1 cellular context compared by ENCODE assay signal in the genomic region with DNA sequence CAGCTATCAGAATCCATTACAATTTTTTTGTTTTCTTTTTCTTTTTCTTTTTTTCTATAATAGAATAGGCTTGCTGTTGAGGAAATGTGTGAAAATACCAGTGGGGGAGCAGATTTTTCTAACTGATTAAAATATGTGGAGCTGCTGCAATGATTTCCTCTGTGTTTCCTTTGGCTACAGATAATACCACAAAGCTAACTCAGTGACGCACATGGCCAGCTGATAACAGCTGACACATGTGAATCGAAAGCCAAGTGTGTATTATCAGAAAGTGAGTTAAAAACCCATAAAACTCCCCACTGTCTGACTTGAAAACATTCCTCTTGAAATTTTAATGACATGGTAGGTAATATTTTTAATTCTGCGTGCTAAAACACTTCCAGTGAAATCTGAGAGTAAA.
TF ChIP-seq lines count a peak whose summit lies in the region.

No MANE protein-coding gene starts in this region.

TF ChIP-seq in K562, 482 proteins besides CTCF, POLR2A, EP300 and RAD21 (continued from another document and continues in another):
- TF ChIP-seq ZNF766 (CRISPR knock-in tag; conservative IDR thresholded peaks at IDR 0.05), result peak; percentile 58; the same call in 1 of the 2 replicates
- TF ChIP-seq, protein P1, sequence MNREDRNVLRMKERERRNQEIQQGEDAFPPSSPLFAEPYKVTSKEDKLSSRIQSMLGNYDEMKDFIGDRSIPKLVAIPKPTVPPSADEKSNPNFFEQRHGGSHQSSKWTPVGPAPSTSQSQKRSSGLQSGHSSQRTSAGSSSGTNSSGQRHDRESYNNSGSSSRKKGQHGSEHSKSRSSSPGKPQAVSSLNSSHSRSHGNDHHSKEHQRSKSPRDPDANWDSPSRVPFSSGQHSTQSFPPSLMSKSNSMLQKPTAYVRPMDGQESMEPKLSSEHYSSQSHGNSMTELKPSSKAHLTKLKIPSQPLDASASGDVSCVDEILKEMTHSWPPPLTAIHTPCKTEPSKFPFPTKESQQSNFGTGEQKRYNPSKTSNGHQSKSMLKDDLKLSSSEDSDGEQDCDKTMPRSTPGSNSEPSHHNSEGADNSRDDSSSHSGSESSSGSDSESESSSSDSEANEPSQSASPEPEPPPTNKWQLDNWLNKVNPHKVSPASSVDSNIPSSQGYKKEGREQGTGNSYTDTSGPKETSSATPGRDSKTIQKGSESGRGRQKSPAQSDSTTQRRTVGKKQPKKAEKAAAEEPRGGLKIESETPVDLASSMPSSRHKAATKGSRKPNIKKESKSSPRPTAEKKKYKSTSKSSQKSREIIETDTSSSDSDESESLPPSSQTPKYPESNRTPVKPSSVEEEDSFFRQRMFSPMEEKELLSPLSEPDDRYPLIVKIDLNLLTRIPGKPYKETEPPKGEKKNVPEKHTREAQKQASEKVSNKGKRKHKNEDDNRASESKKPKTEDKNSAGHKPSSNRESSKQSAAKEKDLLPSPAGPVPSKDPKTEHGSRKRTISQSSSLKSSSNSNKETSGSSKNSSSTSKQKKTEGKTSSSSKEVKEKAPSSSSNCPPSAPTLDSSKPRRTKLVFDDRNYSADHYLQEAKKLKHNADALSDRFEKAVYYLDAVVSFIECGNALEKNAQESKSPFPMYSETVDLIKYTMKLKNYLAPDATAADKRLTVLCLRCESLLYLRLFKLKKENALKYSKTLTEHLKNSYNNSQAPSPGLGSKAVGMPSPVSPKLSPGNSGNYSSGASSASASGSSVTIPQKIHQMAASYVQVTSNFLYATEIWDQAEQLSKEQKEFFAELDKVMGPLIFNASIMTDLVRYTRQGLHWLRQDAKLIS (CRISPR knock-in tag; IDR thresholded peaks at IDR 0.05), result no peak
- TF ChIP-seq, protein P2, sequence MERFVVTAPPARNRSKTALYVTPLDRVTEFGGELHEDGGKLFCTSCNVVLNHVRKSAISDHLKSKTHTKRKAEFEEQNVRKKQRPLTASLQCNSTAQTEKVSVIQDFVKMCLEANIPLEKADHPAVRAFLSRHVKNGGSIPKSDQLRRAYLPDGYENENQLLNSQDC (CRISPR knock-in tag; IDR thresholded peaks at IDR 0.05), result no peak
- TF ChIP-seq ZNF212 (CRISPR knock-in tag; IDR thresholded peaks at IDR 0.05), result no peak
- no peak for TF ChIP-seq POLR2H (tag; IDR thresholded peaks at IDR 0.05; ENCODE audit: low read depth)
- TF ChIP-seq ZNF184 (CRISPR knock-in tag; IDR thresholded peaks at IDR 0.05), result no peak
- TF ChIP-seq HMG20A (CRISPR knock-in tag; conservative IDR thresholded peaks at IDR 0.05), result no peak
- TF ChIP-seq FOXK2 (conservative IDR thresholded peaks at IDR 0.05 in 1 of 2, IDR thresholded peaks at IDR 0.05 in 1 of 2; ENCODE audit: low read depth in 2 of 2), result no peak
- TF ChIP-seq, protein P3, sequence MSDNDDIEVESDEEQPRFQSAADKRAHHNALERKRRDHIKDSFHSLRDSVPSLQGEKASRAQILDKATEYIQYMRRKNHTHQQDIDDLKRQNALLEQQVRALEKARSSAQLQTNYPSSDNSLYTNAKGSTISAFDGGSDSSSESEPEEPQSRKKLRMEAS (CRISPR knock-in tag; IDR thresholded peaks at IDR 0.05), result no peak
- TF ChIP-seq, protein P4, sequence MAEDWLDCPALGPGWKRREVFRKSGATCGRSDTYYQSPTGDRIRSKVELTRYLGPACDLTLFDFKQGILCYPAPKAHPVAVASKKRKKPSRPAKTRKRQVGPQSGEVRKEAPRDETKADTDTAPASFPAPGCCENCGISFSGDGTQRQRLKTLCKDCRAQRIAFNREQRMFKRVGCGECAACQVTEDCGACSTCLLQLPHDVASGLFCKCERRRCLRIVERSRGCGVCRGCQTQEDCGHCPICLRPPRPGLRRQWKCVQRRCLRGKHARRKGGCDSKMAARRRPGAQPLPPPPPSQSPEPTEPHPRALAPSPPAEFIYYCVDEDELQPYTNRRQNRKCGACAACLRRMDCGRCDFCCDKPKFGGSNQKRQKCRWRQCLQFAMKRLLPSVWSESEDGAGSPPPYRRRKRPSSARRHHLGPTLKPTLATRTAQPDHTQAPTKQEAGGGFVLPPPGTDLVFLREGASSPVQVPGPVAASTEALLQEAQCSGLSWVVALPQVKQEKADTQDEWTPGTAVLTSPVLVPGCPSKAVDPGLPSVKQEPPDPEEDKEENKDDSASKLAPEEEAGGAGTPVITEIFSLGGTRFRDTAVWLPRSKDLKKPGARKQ (CRISPR knock-in tag; IDR thresholded peaks at IDR 0.05), result no peak
- no peak; the same call in 1 of the 2 replicates for TF ChIP-seq BACH1 (tag; IDR thresholded peaks at IDR 0.05)
- no peak for TF ChIP-seq HSF4 (CRISPR knock-in tag; IDR thresholded peaks at IDR 0.05; ENCODE audit: borderline replicate concordance)
- TF ChIP-seq YY1 (IDR thresholded peaks at IDR 0.05; ENCODE audit: borderline replicate concordance in 1 of 3, control insufficient read depth in 1 of 3, extremely low read depth in 1 of 3, insufficient read depth in 3 of 3, insufficient read length in 1 of 3, insufficient replicate concordance in 2 of 3, low read depth in 1 of 3, low read length in 2 of 3), result no peak
- TF ChIP-seq, protein P5, sequence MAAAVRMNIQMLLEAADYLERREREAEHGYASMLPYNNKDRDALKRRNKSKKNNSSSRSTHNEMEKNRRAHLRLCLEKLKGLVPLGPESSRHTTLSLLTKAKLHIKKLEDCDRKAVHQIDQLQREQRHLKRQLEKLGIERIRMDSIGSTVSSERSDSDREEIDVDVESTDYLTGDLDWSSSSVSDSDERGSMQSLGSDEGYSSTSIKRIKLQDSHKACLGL (CRISPR knock-in tag; IDR thresholded peaks at IDR 0.05; ENCODE audit: borderline replicate concordance, poor library complexity, severe bottlenecking), result no peak
- TF ChIP-seq, protein P6, sequence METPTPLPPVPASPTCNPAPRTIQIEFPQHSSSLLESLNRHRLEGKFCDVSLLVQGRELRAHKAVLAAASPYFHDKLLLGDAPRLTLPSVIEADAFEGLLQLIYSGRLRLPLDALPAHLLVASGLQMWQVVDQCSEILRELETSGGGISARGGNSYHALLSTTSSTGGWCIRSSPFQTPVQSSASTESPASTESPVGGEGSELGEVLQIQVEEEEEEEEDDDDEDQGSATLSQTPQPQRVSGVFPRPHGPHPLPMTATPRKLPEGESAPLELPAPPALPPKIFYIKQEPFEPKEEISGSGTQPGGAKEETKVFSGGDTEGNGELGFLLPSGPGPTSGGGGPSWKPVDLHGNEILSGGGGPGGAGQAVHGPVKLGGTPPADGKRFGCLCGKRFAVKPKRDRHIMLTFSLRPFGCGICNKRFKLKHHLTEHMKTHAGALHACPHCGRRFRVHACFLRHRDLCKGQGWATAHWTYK (CRISPR knock-in tag; IDR thresholded peaks at IDR 0.05), result no peak
- TF ChIP-seq, protein P7, sequence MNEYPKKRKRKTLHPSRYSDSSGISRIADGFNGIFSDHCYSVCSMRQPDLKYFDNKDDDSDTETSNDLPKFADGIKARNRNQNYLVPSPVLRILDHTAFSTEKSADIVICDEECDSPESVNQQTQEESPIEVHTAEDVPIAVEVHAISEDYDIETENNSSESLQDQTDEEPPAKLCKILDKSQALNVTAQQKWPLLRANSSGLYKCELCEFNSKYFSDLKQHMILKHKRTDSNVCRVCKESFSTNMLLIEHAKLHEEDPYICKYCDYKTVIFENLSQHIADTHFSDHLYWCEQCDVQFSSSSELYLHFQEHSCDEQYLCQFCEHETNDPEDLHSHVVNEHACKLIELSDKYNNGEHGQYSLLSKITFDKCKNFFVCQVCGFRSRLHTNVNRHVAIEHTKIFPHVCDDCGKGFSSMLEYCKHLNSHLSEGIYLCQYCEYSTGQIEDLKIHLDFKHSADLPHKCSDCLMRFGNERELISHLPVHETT (CRISPR knock-in tag; conservative IDR thresholded peaks at IDR 0.05 in 1 of 2, IDR thresholded peaks at IDR 0.05 in 1 of 2), result peak in 1 of 2 experiments; percentile 82; a peak in 2 of 4 replicates
- TF ChIP-seq, protein P8, sequence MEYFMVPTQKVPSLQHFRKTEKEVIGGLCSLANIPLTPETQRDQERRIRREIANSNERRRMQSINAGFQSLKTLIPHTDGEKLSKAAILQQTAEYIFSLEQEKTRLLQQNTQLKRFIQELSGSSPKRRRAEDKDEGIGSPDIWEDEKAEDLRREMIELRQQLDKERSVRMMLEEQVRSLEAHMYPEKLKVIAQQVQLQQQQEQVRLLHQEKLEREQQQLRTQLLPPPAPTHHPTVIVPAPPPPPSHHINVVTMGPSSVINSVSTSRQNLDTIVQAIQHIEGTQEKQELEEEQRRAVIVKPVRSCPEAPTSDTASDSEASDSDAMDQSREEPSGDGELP (CRISPR knock-in tag; IDR thresholded peaks at IDR 0.05; ENCODE audit: borderline replicate concordance), result peak; percentile 56; the same call in 1 of the 2 replicates
- TF ChIP-seq MYNN (IDR thresholded peaks at IDR 0.05), result no peak
- TF ChIP-seq MYNN (CRISPR knock-in tag; IDR thresholded peaks at IDR 0.05), result no peak
- peak; percentile 50 for TF ChIP-seq DACH1 (IDR thresholded peaks at IDR 0.05; ENCODE audit: partially characterized antibody)
- TF ChIP-seq XRCC5 (IDR thresholded peaks at IDR 0.05; ENCODE audit: low read depth, low read length), result no peak
- TF ChIP-seq ZNF347 (CRISPR knock-in tag; IDR thresholded peaks at IDR 0.05; ENCODE audit: low read depth), result no peak
- no peak for TF ChIP-seq EWSR1 (IDR thresholded peaks at IDR 0.05; ENCODE audit: borderline replicate concordance, low read depth, partially characterized antibody)
- no peak for TF ChIP-seq FOXP1 (CRISPR knock-in tag; IDR thresholded peaks at IDR 0.05)
- TF ChIP-seq RBBP5 (IDR thresholded peaks at IDR 0.05; ENCODE audit: borderline replicate concordance, insufficient read depth, low read length, poor library complexity, severe bottlenecking), result no peak
- TF ChIP-seq, protein P9, sequence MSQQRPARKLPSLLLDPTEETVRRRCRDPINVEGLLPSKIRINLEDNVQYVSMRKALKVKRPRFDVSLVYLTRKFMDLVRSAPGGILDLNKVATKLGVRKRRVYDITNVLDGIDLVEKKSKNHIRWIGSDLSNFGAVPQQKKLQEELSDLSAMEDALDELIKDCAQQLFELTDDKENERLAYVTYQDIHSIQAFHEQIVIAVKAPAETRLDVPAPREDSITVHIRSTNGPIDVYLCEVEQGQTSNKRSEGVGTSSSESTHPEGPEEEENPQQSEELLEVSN (IDR thresholded peaks at IDR 0.05; ENCODE audit: borderline replicate concordance in 1 of 2, extremely low read depth in 1 of 2, insufficient read depth in 1 of 2, insufficient read length in 1 of 2, low read depth in 1 of 2, low read length in 1 of 2, poor library complexity in 1 of 2, severe bottlenecking in 1 of 2), result no peak
- peak; percentile 38; the same call in 1 of the 2 replicates for TF ChIP-seq C11orf30 (IDR thresholded peaks at IDR 0.05; ENCODE audit: low read depth)
- TF ChIP-seq, protein P10, sequence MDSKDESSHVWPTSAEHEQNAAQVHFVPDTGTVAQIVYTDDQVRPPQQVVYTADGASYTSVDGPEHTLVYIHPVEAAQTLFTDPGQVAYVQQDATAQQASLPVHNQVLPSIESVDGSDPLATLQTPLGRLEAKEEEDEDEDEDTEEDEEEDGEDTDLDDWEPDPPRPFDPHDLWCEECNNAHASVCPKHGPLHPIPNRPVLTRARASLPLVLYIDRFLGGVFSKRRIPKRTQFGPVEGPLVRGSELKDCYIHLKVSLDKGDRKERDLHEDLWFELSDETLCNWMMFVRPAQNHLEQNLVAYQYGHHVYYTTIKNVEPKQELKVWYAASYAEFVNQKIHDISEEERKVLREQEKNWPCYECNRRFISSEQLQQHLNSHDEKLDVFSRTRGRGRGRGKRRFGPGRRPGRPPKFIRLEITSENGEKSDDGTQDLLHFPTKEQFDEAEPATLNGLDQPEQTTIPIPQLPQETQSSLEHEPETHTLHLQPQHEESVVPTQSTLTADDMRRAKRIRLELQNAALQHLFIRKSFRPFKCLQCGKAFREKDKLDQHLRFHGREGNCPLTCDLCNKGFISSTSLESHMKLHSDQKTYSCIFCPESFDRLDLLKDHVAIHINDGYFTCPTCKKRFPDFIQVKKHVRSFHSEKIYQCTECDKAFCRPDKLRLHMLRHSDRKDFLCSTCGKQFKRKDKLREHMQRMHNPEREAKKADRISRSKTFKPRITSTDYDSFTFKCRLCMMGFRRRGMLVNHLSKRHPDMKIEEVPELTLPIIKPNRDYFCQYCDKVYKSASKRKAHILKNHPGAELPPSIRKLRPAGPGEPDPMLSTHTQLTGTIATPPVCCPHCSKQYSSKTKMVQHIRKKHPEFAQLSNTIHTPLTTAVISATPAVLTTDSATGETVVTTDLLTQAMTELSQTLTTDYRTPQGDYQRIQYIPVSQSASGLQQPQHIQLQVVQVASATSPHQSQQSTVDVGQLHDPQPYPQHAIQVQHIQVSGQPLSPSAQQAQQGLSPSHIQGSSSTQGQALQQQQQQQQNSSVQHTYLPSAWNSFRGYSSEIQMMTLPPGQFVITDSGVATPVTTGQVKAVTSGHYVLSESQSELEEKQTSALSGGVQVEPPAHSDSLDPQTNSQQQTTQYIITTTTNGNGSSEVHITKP (IDR thresholded peaks at IDR 0.05; ENCODE audit: partially characterized antibody), result no peak
- TF ChIP-seq, protein P11, sequence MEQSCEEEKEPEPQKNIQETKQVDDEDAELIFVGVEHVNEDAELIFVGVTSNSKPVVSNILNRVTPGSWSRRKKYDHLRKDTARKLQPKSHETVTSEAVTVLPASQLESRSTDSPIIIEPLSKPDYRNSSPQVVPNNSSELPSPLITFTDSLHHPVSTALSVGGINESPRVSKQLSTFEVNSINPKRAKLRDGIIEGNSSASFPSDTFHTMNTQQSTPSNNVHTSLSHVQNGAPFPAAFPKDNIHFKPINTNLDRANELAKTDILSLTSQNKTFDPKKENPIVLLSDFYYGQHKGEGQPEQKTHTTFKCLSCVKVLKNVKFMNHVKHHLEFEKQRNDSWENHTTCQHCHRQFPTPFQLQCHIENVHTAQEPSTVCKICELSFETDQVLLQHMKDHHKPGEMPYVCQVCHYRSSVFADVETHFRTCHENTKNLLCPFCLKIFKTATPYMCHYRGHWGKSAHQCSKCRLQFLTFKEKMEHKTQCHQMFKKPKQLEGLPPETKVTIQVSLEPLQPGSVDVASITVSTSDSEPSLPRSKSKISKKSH (CRISPR knock-in tag; IDR thresholded peaks at IDR 0.05), result no peak
- no peak for TF ChIP-seq HNRNPLL (IDR thresholded peaks at IDR 0.05; ENCODE audit: low read depth, low read length, poor library complexity, severe bottlenecking)
- TF ChIP-seq ZNF134 (CRISPR knock-in tag; conservative IDR thresholded peaks at IDR 0.05), result no peak
- no peak for TF ChIP-seq HDAC1 (IDR thresholded peaks at IDR 0.05)
- no peak for TF ChIP-seq HMGN3 (IDR thresholded peaks at IDR 0.05; ENCODE audit: borderline replicate concordance, extremely low read depth, insufficient read length, low read depth, low read length)
- TF ChIP-seq ZNF316 (IDR thresholded peaks at IDR 0.05), result peak; percentile 29; the same call in 1 of the 2 replicates
- TF ChIP-seq, protein P12, sequence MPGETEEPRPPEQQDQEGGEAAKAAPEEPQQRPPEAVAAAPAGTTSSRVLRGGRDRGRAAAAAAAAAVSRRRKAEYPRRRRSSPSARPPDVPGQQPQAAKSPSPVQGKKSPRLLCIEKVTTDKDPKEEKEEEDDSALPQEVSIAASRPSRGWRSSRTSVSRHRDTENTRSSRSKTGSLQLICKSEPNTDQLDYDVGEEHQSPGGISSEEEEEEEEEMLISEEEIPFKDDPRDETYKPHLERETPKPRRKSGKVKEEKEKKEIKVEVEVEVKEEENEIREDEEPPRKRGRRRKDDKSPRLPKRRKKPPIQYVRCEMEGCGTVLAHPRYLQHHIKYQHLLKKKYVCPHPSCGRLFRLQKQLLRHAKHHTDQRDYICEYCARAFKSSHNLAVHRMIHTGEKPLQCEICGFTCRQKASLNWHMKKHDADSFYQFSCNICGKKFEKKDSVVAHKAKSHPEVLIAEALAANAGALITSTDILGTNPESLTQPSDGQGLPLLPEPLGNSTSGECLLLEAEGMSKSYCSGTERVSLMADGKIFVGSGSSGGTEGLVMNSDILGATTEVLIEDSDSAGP (CRISPR knock-in tag; IDR thresholded peaks at IDR 0.05), result no peak
- peak; percentile 79 for TF ChIP-seq FOSL1 (tag; conservative IDR thresholded peaks at IDR 0.05)
- TF ChIP-seq KAT7 (CRISPR knock-in tag; IDR thresholded peaks at IDR 0.05; ENCODE audit: borderline replicate concordance), result no peak
